Comparison of ENCODE assay signal across 1 cellular context in genomic region chr4:8303485-8304281, GRCh38.
A peak's percentile ranks its signal among the peaks of the same experiment; 100 is the strongest.
TF ChIP-seq lines count a peak whose summit lies in the region.

No MANE protein-coding gene starts in this region.

TF ChIP-seq in K562, 482 proteins besides CTCF, POLR2A, EP300 and RAD21 (continued from another document and continues in another):
- TF ChIP-seq KLF13 (tag; IDR thresholded peaks at IDR 0.05; ENCODE audit: borderline replicate concordance, low read depth) (no peak), ZC3H4 (CRISPR knock-in tag; IDR thresholded peaks at IDR 0.05; ENCODE audit: borderline replicate concordance) (no peak), ELF1 (tag; IDR thresholded peaks at IDR 0.05) (no peak), HDAC6 (IDR thresholded peaks at IDR 0.05; ENCODE audit: low read depth, low read length) (no peak), ATF7 (IDR thresholded peaks at IDR 0.05) (peak; percentile 94), MXI1 (IDR thresholded peaks at IDR 0.05; ENCODE audit: low read depth, low read length) (no peak), CLOCK (CRISPR knock-in tag; IDR thresholded peaks at IDR 0.05; ENCODE audit: borderline replicate concordance) (no peak), ARID1B (IDR thresholded peaks at IDR 0.05) (peak; percentile 98), MTA1 (IDR thresholded peaks at IDR 0.05; ENCODE audit: borderline replicate concordance) (peak; percentile 96), NUFIP1 (IDR thresholded peaks at IDR 0.05; ENCODE audit: partially characterized antibody) (peak; percentile 97), MECOM (CRISPR knock-in tag; IDR thresholded peaks at IDR 0.05) (peak; percentile 99), ZNF408 (CRISPR knock-in tag; IDR thresholded peaks at IDR 0.05; ENCODE audit: low read depth) (no peak), ESRRB (CRISPR knock-in tag; IDR thresholded peaks at IDR 0.05; ENCODE audit: borderline replicate concordance) (no peak), ZNF696 (CRISPR knock-in tag; conservative IDR thresholded peaks at IDR 0.05) (no peak), ZSCAN29 (IDR thresholded peaks at IDR 0.05) (no peak), PBX2 (CRISPR knock-in tag; IDR thresholded peaks at IDR 0.05; ENCODE audit: low read depth) (no peak), PBX2 (tag; conservative IDR thresholded peaks at IDR 0.05; ENCODE audit: low read depth) (peak; percentile 98), HBP1 (CRISPR knock-in tag; IDR thresholded peaks at IDR 0.05) (peak; percentile 96), ERF (CRISPR knock-in tag; IDR thresholded peaks at IDR 0.05) (0 out of 2 replicates have a peak, but pooled peaks have one; percentile 47), THRAP3 (IDR thresholded peaks at IDR 0.05; ENCODE audit: borderline replicate concordance) (peak; percentile 97), SMAD3 (CRISPR knock-in tag; conservative IDR thresholded peaks at IDR 0.05) (peak; percentile 89), ASH1L (IDR thresholded peaks at IDR 0.05; ENCODE audit: borderline replicate concordance, low read depth, partially characterized antibody) (peak; percentile 71), ZNF431 (CRISPR knock-in tag; IDR thresholded peaks at IDR 0.05) (no peak), RBBP5 (IDR thresholded peaks at IDR 0.05; ENCODE audit: borderline replicate concordance, insufficient read depth, low read length, poor library complexity, severe bottlenecking) (peak; percentile 24), KAT2B (IDR thresholded peaks at IDR 0.05; ENCODE audit: low read depth, low read length) (no peak), JUN (IDR thresholded peaks at IDR 0.05; ENCODE audit: borderline replicate concordance, low read depth, low read length) (peak; percentile 97), JUN (CRISPR knock-in tag; IDR thresholded peaks at IDR 0.05; ENCODE audit: borderline replicate concordance) (peak; percentile 84; the same call in 1 of the 2 replicates), ZNF263 (CRISPR knock-in tag; IDR thresholded peaks at IDR 0.05; ENCODE audit: borderline replicate concordance) (peak; percentile 94), SRSF9 (IDR thresholded peaks at IDR 0.05; ENCODE audit: borderline replicate concordance, low read depth, low read length) (no peak), XRCC4 (IDR thresholded peaks at IDR 0.05; ENCODE audit: extremely low read depth, insufficient read depth, insufficient read length) (no peak), NR1H2 (CRISPR knock-in tag; IDR thresholded peaks at IDR 0.05) (no peak), GABPB2 (CRISPR knock-in tag; conservative IDR thresholded peaks at IDR 0.05) (no peak), CHD1 (IDR thresholded peaks at IDR 0.05; ENCODE audit: low read length) (no peak), KHSRP (IDR thresholded peaks at IDR 0.05) (peak; percentile 70; the same call in 1 of the 2 replicates), JUND (IDR thresholded peaks at IDR 0.05; ENCODE audit: borderline replicate concordance, low read depth, low read length) (peak; percentile 98), JUND (tag; IDR thresholded peaks at IDR 0.05; ENCODE audit: borderline replicate concordance, low read depth, low read length) (peak; percentile 100), CREBBP (IDR thresholded peaks at IDR 0.05; ENCODE audit: low read depth, low read length) (no peak), ZNF584 (CRISPR knock-in tag; IDR thresholded peaks at IDR 0.05; ENCODE audit: low read depth) (no peak; the same call in 1 of the 2 replicates), ILK (tag; IDR thresholded peaks at IDR 0.05; ENCODE audit: borderline replicate concordance, low read depth) (no peak), ZNF445 (CRISPR knock-in tag; IDR thresholded peaks at IDR 0.05; ENCODE audit: low read depth) (no peak), ELF2 (CRISPR knock-in tag; IDR thresholded peaks at IDR 0.05) (no peak), SMAD4 (CRISPR knock-in tag; conservative IDR thresholded peaks at IDR 0.05) (peak; percentile 100), NR4A1 (CRISPR knock-in tag; IDR thresholded peaks at IDR 0.05) (no peak), NR4A1 (tag; IDR thresholded peaks at IDR 0.05) (peak; percentile 68), ETS2 (tag; IDR thresholded peaks at IDR 0.05; ENCODE audit: borderline replicate concordance, poor library complexity, severe bottlenecking) (no peak), FUS (optimal IDR thresholded peaks at IDR 0.05; ENCODE audit: low read depth, low read length) (no peak)
- TF ChIP-seq, protein P1, sequence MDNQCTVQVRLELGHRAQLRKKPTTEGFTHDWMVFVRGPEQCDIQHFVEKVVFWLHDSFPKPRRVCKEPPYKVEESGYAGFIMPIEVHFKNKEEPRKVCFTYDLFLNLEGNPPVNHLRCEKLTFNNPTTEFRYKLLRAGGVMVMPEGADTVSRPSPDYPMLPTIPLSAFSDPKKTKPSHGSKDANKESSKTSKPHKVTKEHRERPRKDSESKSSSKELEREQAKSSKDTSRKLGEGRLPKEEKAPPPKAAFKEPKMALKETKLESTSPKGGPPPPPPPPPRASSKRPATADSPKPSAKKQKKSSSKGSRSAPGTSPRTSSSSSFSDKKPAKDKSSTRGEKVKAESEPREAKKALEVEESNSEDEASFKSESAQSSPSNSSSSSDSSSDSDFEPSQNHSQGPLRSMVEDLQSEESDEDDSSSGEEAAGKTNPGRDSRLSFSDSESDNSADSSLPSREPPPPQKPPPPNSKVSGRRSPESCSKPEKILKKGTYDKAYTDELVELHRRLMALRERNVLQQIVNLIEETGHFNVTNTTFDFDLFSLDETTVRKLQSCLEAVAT (IDR thresholded peaks at IDR 0.05): peak; percentile 92 to 93
- TF ChIP-seq, protein P2, sequence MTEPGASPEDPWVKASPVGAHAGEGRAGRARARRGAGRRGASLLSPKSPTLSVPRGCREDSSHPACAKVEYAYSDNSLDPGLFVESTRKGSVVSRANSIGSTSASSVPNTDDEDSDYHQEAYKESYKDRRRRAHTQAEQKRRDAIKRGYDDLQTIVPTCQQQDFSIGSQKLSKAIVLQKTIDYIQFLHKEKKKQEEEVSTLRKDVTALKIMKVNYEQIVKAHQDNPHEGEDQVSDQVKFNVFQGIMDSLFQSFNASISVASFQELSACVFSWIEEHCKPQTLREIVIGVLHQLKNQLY (CRISPR knock-in tag; conservative IDR thresholded peaks at IDR 0.05): 0 out of 4 replicates have a peak, but pooled peaks of 1 of the 2 experiments have one; percentile 48
- TF ChIP-seq, protein P3, sequence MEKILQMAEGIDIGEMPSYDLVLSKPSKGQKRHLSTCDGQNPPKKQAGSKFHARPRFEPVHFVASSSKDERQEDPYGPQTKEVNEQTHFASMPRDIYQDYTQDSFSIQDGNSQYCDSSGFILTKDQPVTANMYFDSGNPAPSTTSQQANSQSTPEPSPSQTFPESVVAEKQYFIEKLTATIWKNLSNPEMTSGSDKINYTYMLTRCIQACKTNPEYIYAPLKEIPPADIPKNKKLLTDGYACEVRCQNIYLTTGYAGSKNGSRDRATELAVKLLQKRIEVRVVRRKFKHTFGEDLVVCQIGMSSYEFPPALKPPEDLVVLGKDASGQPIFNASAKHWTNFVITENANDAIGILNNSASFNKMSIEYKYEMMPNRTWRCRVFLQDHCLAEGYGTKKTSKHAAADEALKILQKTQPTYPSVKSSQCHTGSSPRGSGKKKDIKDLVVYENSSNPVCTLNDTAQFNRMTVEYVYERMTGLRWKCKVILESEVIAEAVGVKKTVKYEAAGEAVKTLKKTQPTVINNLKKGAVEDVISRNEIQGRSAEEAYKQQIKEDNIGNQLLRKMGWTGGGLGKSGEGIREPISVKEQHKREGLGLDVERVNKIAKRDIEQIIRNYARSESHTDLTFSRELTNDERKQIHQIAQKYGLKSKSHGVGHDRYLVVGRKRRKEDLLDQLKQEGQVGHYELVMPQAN (IDR thresholded peaks at IDR 0.05; ENCODE audit: borderline replicate concordance): peak; percentile 84; the same call in 1 of the 2 replicates
- TF ChIP-seq, protein P4, sequence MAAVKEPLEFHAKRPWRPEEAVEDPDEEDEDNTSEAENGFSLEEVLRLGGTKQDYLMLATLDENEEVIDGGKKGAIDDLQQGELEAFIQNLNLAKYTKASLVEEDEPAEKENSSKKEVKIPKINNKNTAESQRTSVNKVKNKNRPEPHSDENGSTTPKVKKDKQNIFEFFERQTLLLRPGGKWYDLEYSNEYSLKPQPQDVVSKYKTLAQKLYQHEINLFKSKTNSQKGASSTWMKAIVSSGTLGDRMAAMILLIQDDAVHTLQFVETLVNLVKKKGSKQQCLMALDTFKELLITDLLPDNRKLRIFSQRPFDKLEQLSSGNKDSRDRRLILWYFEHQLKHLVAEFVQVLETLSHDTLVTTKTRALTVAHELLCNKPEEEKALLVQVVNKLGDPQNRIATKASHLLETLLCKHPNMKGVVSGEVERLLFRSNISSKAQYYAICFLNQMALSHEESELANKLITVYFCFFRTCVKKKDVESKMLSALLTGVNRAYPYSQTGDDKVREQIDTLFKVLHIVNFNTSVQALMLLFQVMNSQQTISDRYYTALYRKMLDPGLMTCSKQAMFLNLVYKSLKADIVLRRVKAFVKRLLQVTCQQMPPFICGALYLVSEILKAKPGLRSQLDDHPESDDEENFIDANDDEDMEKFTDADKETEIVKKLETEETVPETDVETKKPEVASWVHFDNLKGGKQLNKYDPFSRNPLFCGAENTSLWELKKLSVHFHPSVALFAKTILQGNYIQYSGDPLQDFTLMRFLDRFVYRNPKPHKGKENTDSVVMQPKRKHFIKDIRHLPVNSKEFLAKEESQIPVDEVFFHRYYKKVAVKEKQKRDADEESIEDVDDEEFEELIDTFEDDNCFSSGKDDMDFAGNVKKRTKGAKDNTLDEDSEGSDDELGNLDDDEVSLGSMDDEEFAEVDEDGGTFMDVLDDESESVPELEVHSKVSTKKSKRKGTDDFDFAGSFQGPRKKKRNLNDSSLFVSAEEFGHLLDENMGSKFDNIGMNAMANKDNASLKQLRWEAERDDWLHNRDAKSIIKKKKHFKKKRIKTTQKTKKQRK (IDR thresholded peaks at IDR 0.05; ENCODE audit: borderline replicate concordance, low read depth, low read length): no peak
- TF ChIP-seq, protein P5, sequence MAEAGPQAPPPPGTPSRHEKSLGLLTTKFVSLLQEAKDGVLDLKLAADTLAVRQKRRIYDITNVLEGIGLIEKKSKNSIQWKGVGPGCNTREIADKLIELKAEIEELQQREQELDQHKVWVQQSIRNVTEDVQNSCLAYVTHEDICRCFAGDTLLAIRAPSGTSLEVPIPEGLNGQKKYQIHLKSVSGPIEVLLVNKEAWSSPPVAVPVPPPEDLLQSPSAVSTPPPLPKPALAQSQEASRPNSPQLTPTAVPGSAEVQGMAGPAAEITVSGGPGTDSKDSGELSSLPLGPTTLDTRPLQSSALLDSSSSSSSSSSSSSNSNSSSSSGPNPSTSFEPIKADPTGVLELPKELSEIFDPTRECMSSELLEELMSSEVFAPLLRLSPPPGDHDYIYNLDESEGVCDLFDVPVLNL (CRISPR knock-in tag; IDR thresholded peaks at IDR 0.05; ENCODE audit: low read depth): no peak
